10 cellular contexts compared by ENCODE assay signal in the genomic region with DNA sequence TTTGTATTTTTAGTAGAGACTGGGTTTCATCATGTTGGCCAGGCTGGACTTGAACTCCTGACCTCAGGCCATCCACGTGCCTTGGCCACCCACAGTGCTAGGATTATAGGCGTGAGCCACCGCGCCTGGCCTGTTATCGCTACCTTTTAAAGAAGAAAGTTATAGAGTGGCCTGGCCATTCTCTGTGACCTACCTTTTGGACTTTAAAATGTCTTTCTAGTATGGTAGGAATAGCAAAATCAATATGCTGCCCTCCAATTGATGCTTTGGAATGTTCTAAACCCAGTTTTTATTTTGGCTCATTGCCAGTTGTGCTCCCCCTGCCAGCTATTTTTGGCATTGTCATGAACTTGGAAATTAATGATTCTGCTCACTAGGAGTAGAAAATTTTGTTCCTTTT. TPM values are rescaled to one million over a fixed set of nuclear protein-coding genes. Genes with fewer than 3 reads are reported as not detected.
DNase-seq lines count a peak whose midpoint lies in the region; ATAC-seq and TF ChIP-seq lines count a peak whose summit lies in the region.
"Had no signal": no experiment of that assay in that cellular context is flagged by ENCODE, and none has a peak within 500 bp of the region (broad histone marks: within the 10 kb centered on the region; RNA-seq: fewer than 3 reads in every experiment).

No MANE protein-coding gene starts in this region.

- TF ChIP-seq POLR2A in tibial nerve (IDR thresholded peaks at IDR 0.05) = no peak

- peaks cover 0 to 14% (median 0%) of the 10 kb centered on the region in 3 donors for H3K36me3 ChIP-seq in tibial nerve

- no peak for ATAC-seq in activated T-cell treated with anti-CD3 and anti-CD28 coated beads, Interleukin-2, amount 50 U/mL, for 72 hours (replicated peaks in 1 of 2)
- ATAC-seq in T-helper 17 cell = no peak
- ATAC-seq: right cardiac atrium had no signal

- H3K27ac ChIP-seq in tibial nerve = peak overlapping the region in 1 of 4 donors; percentile 64

- H3K9me3 Mint-ChIP-seq in activated T-cell treated with anti-CD3 and anti-CD28 coated beads, Interleukin-2, amount 50 U/mL, for 72 hours = peaks cover 0 to 2% of the 10 kb centered on the region in 2 donors

- H3K9me3 ChIP-seq in T-helper 17 cell (ENCODE audit: control insufficient read depth, low read length, poor library complexity, severe bottlenecking) = no peaks in the 10 kb centered on the region
- no peaks in the 10 kb centered on the region for H3K9me3 ChIP-seq in tibial nerve

- peaks cover 8 to 26% of the 10 kb centered on the region in 2 donors for H3K36me3 Mint-ChIP-seq in activated T-cell treated with anti-CD3 and anti-CD28 coated beads, Interleukin-2, amount 50 U/mL, for 72 hours (ENCODE audit: insufficient read depth in 2 of 2)
- no peaks in the 10 kb centered on the region for H3K36me3 Mint-ChIP-seq in T-helper 17 cell (ENCODE audit: low read depth)

- H3K4me1 ChIP-seq in tibial nerve = peaks cover 0 to 57% (median 25%) of the 10 kb centered on the region in 4 donors

- peak; percentile 28 for TF ChIP-seq CTCF in foreskin fibroblast (IDR thresholded peaks at IDR 0.05; ENCODE audit: low read depth, low read length)
- TF ChIP-seq CTCF in tibial nerve (IDR thresholded peaks at IDR 0.05) = peak in 4 of 5 experiments; percentile 11 to 40 (median 22)

- DNase-seq in activated T-cell treated with anti-CD3 and anti-CD28 coated beads, Interleukin-2, amount 50 U/mL, for 72 hours = no peak
- DNase-seq in activated T-cell treated with anti-CD3 and anti-CD28 coated beads for 4 hours = no peak
- DNase-seq in T-helper 17 cell = no peak
- DNase-seq in foreskin fibroblast = peak in 1 of 2 donors; percentile 17
- DNase-seq in tibial nerve (ENCODE audit: low spot score in 2 of 2) = peak in 1 of 2 donors; percentile 34
- no peak for DNase-seq in stimulated activated naive CD4-positive, alpha-beta T cell treated with Interleukin-2 at 50 U/mL for 16 hours (lab: John Stamatoyannopoulos, UW)
- no peak for DNase-seq in middle frontal gyrus (ENCODE audit: extremely low spot score, low spot score)
- DNase-seq in activated CD8-positive, alpha-beta memory T cell treated with anti-CD3 and anti-CD28 coated beads, Interleukin-2, amount 50 U/mL, for 48 hours = no peak
- DNase-seq: COR-L47 had no signal

- peak in 1 of 2 donors; percentile 32 for TF ChIP-seq EP300 in tibial nerve (IDR thresholded peaks at IDR 0.05)

- no peaks in the 10 kb centered on the region for H3K27me3 ChIP-seq in tibial nerve

- H3K4me3 Mint-ChIP-seq in activated T-cell treated with anti-CD3 and anti-CD28 coated beads, Interleukin-2, amount 50 U/mL, for 72 hours = peak overlapping the region in 1 of 2 donors; percentile 13
- peak overlapping the region; percentile 45 for H3K4me3 Mint-ChIP-seq in T-helper 17 cell

- H3K4me1 Mint-ChIP-seq in activated T-cell treated with anti-CD3 and anti-CD28 coated beads, Interleukin-2, amount 50 U/mL, for 72 hours (ENCODE audit: low read depth) = peaks cover 83% of the 10 kb centered on the region
- peaks cover 43% of the 10 kb centered on the region for H3K4me1 Mint-ChIP-seq in T-helper 17 cell

- H3K27me3 Mint-ChIP-seq in activated T-cell treated with anti-CD3 and anti-CD28 coated beads, Interleukin-2, amount 50 U/mL, for 72 hours (ENCODE audit: low read depth) = no peaks in the 10 kb centered on the region
- H3K27me3 Mint-ChIP-seq in T-helper 17 cell = no peaks in the 10 kb centered on the region

- H3K4me3 ChIP-seq in foreskin fibroblast (ENCODE audit: low read depth in 1 of 2, low read length in 2 of 2) (no peak overlapping the region), tibial nerve (no peak overlapping the region)

- peak overlapping the region; percentile 98 for H3K27ac Mint-ChIP-seq in activated T-cell treated with anti-CD3 and anti-CD28 coated beads, Interleukin-2, amount 50 U/mL, for 72 hours
- H3K27ac Mint-ChIP-seq in T-helper 17 cell = peak overlapping the region; percentile 93

- 59 to 69% methylated on average over 5 of the region's 5 CpGs for WGBS in tibial nerve, 2 donors

RNA-seq across cellular contexts. Expression of a gene that starts 19.9 kb away (rescaled TPM):
- total RNA-seq in activated T-cell treated with anti-CD3 and anti-CD28 coated beads, Interleukin-2, amount 50 U/mL, for 72 hours = 10 to 100 TPM; 74.4 to 75.6 TPM
- 100 to 1,000 TPM; 228 to 253 TPM for total RNA-seq in T-helper 17 cell
- total RNA-seq in tibial nerve = 10 to 100 TPM; 42.3 to 63.4 (median 53.0) TPM

RNA-seq across cellular contexts. Expression of a gene that starts 30.3 kb away (rescaled TPM):
- total RNA-seq in activated T-cell treated with anti-CD3 and anti-CD28 coated beads, Interleukin-2, amount 50 U/mL, for 72 hours = 1 to 10 TPM in 1 of 2 donors, under 1 TPM in 1; 0.90 to 1.0 TPM
- total RNA-seq in T-helper 17 cell = 1 to 10 TPM; 1.0 to 1.2 TPM
- 100 to 1,000 TPM in 1 of 4 donors, 10 to 100 TPM in 3; 19.2 to 168 (median 50.0) TPM for total RNA-seq in tibial nerve

RNA-seq across cellular contexts. Expression of a gene that starts 43.9 kb away (rescaled TPM):
- total RNA-seq in activated T-cell treated with anti-CD3 and anti-CD28 coated beads, Interleukin-2, amount 50 U/mL, for 72 hours = 10 to 100 TPM; 13.8 to 17.8 TPM
- total RNA-seq in T-helper 17 cell = 1 to 10 TPM; 5.4 to 7.0 TPM
- 1 to 10 TPM; 3.5 to 7.2 (median 4.3) TPM for total RNA-seq in tibial nerve

RNA-seq across cellular contexts. Expression of a gene that starts 44.4 kb away (rescaled TPM):
- total RNA-seq in activated T-cell treated with anti-CD3 and anti-CD28 coated beads, Interleukin-2, amount 50 U/mL, for 72 hours = 10 to 100 TPM; 50.5 to 68.8 TPM
- 10 to 100 TPM; 52.1 to 56.1 TPM for total RNA-seq in T-helper 17 cell
- 10 to 100 TPM; 22.1 to 39.9 (median 34.5) TPM for total RNA-seq in tibial nerve

Comparison
In these comparisons a context has a peak if more than half of its experiments do, and no peak if none do; other contexts are left out.
1. RNA of a gene that starts 30.3 kb away (total RNA-seq): 19.2 to 168 TPM in tibial nerve; 1.0 to 1.2 TPM in T-helper 17 cell and 0.90 to 1.0 TPM in activated T-cell treated with anti-CD3 and anti-CD28 coated beads, Interleukin-2, amount 50 U/mL, for 72 hours; every median in the first group is over 4 times any median in the second.